In genomic region chr10:15168296-15168780, GRCh38 we compare ENCODE assay signal across 1 cellular context.
A peak's percentile ranks its signal among the peaks of the same experiment; 100 is the strongest.
TF ChIP-seq lines count a peak whose summit lies in the region.

NMT2 (minus strand) TSS chr10:15168693; CDS start chr10:15168612, 81 bp downstream.

TF ChIP-seq in HepG2, 621 proteins besides CTCF, POLR2A, EP300 and RAD21 (continued from another document and continues in another):
- TF ChIP-seq ZBTB34 (CRISPR knock-in tag; IDR thresholded peaks at IDR 0.05) (no peak), ZNF251 (CRISPR knock-in tag; IDR thresholded peaks at IDR 0.05) (no peak), THAP9 (CRISPR knock-in tag; IDR thresholded peaks at IDR 0.05; ENCODE audit: borderline replicate concordance) (no peak), ZNF256 (CRISPR knock-in tag; conservative IDR thresholded peaks at IDR 0.05) (peak; percentile 29; the same call in 1 of the 2 replicates), NR2F1 (CRISPR knock-in tag; IDR thresholded peaks at IDR 0.05) (no peak), PHF8 (CRISPR knock-in tag; IDR thresholded peaks at IDR 0.05) (peak; percentile 64), CSRNP1 (CRISPR knock-in tag; IDR thresholded peaks at IDR 0.05) (peak; percentile 4; the same call in 1 of the 2 replicates), HDAC1 (CRISPR knock-in tag; IDR thresholded peaks at IDR 0.05) (no peak), TCF12 (IDR thresholded peaks at IDR 0.05) (no peak), TCF12 (CRISPR knock-in tag; IDR thresholded peaks at IDR 0.05) (no peak), ZNF512 (CRISPR knock-in tag; IDR thresholded peaks at IDR 0.05) (no peak), TERF1 (CRISPR knock-in tag; IDR thresholded peaks at IDR 0.05) (0 out of 2 replicates have a peak, but pooled peaks have one; percentile 29), RFXANK (CRISPR knock-in tag; IDR thresholded peaks at IDR 0.05) (no peak), POGZ (CRISPR knock-in tag; IDR thresholded peaks at IDR 0.05) (no peak), ZSCAN12 (CRISPR knock-in tag; IDR thresholded peaks at IDR 0.05) (peak; percentile 23; the same call in 1 of the 2 replicates), SPEN (CRISPR knock-in tag; IDR thresholded peaks at IDR 0.05; ENCODE audit: low read depth) (0 out of 2 replicates have a peak, but pooled peaks have one; percentile 54), ZBTB37 (CRISPR knock-in tag; IDR thresholded peaks at IDR 0.05) (no peak), ZNF558 (CRISPR knock-in tag; IDR thresholded peaks at IDR 0.05; ENCODE audit: borderline replicate concordance) (0 out of 2 replicates have a peak, but pooled peaks have one; percentile 26), ZNF572 (CRISPR knock-in tag; IDR thresholded peaks at IDR 0.05) (no peak), DMAP1 (CRISPR knock-in tag; IDR thresholded peaks at IDR 0.05) (peak; percentile 58; the same call in 1 of the 2 replicates), CENPT (CRISPR knock-in tag; IDR thresholded peaks at IDR 0.05; ENCODE audit: low read depth) (peak; percentile 42; the same call in 1 of the 2 replicates), RAD51 (IDR thresholded peaks at IDR 0.05; ENCODE audit: borderline replicate concordance) (no peak), YY1 (IDR thresholded peaks at IDR 0.05; ENCODE audit: insufficient read depth, insufficient replicate concordance, low read depth, low read length) (peak; percentile 90), TRIM22 (IDR thresholded peaks at IDR 0.05) (no peak), ZNF326 (CRISPR knock-in tag; IDR thresholded peaks at IDR 0.05; ENCODE audit: borderline replicate concordance) (no peak), SRSF9 (IDR thresholded peaks at IDR 0.05; ENCODE audit: borderline replicate concordance, insufficient read depth, low read depth, low read length, poor library complexity, severe bottlenecking) (no peak), CREBL2 (CRISPR knock-in tag; IDR thresholded peaks at IDR 0.05; ENCODE audit: borderline replicate concordance) (no peak), ZNF451 (CRISPR knock-in tag; IDR thresholded peaks at IDR 0.05) (0 out of 2 replicates have a peak, but pooled peaks have one; percentile 21), IRF9 (CRISPR knock-in tag; IDR thresholded peaks at IDR 0.05; ENCODE audit: borderline replicate concordance) (peak; percentile 44; the same call in 1 of the 2 replicates), ERF (CRISPR knock-in tag; IDR thresholded peaks at IDR 0.05) (no peak), HMGXB4 (CRISPR knock-in tag; IDR thresholded peaks at IDR 0.05; ENCODE audit: borderline replicate concordance in 1 of 2, low read depth in 1 of 2) (peak; percentile 65 to 87; a peak in 3 of 4 replicates), KDM2A (CRISPR knock-in tag; IDR thresholded peaks at IDR 0.05; ENCODE audit: borderline replicate concordance, low read depth) (peak; percentile 34; the same call in 1 of the 2 replicates), MXD1 (CRISPR knock-in tag; IDR thresholded peaks at IDR 0.05) (peak; percentile 61; the same call in 1 of the 2 replicates), ZNF382 (CRISPR knock-in tag; IDR thresholded peaks at IDR 0.05; ENCODE audit: borderline replicate concordance) (no peak), ZNF274 (CRISPR knock-in tag; IDR thresholded peaks at IDR 0.05) (no peak), SP140L (CRISPR knock-in tag; IDR thresholded peaks at IDR 0.05; ENCODE audit: borderline replicate concordance) (no peak), ZNF180 (CRISPR knock-in tag; IDR thresholded peaks at IDR 0.05; ENCODE audit: borderline replicate concordance, low read depth) (0 out of 2 replicates have a peak, but pooled peaks have one; percentile 25)
